Comparison of ENCODE assay signal across 8 cellular contexts in the genomic region with DNA sequence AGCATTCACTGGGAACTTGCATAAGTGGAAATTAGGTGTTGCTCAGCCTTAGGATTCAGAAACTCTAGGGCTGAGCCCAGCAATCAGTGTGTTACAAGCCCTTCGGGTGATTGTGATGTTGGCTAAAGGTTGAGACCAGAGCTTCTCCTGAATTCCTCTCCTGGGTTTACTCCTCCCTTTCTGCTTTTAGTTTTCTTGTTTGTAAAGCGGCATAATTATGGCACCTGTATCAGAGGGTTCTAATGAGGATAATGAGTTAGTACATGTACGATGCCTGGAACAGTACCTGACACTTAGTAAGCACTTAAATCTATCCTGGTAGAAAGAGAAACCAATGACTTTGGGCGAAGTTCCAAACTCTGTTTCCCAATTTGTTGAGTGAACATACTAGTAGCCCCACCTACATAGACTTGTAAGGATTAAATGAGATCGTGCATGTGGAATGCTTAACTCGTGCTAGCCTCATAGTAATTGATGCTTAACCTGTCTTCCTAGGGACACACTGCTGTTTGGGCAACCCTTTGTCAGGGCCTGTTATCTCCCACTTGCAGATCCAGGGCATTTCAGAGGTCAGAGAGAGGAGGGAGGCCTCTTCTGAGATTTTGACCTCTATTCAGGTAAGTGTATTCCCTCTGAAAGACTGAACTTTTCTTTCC. TPM values are rescaled to one million over a fixed set of nuclear protein-coding genes. Genes with fewer than 3 reads are reported as not detected.
DNase-seq lines count a peak whose midpoint lies in the region; ATAC-seq and TF ChIP-seq lines count a peak whose summit lies in the region.

No MANE protein-coding gene starts in this region.

- H3K27me3 Mint-ChIP-seq in T-helper 17 cell: no peaks in the 10 kb centered on the region

- H3K27ac Mint-ChIP-seq in T-helper 17 cell: peak overlapping the region; percentile 99
- H3K27ac Mint-ChIP-seq in stimulated activated effector memory CD8-positive, alpha-beta T cell treated with anti-CD3 and anti-CD28 coated beads, Interleukin-12 subunit alpha, Interleukin-12 subunit beta, amount 100 ng/mL, for 72 hours: peak overlapping the region; percentile 63

- H3K36me3 Mint-ChIP-seq in T-helper 17 cell (ENCODE audit: low read depth): peaks cover 6% of the 10 kb centered on the region
- peaks cover 45% of the 10 kb centered on the region for H3K36me3 Mint-ChIP-seq in stimulated activated effector memory CD8-positive, alpha-beta T cell treated with anti-CD3 and anti-CD28 coated beads, Interleukin-12 subunit alpha, Interleukin-12 subunit beta, amount 100 ng/mL, for 72 hours

- no peak overlapping the region for H3K4me3 ChIP-seq in fibroblast of mammary gland (ENCODE audit: control insufficient read depth, low read depth, low read length)

- H3K9me3 ChIP-seq in T-helper 17 cell (ENCODE audit: control insufficient read depth, low read length, poor library complexity, severe bottlenecking): no peaks in the 10 kb centered on the region

- ATAC-seq in T-helper 17 cell: no peak
- ATAC-seq in stimulated activated effector memory CD8-positive, alpha-beta T cell treated with anti-CD3 and anti-CD28 coated beads, Interleukin-12 subunit alpha, Interleukin-12 subunit beta, amount 100 ng/mL, for 72 hours: no peak

- peak overlapping the region; percentile 96 for H3K4me3 Mint-ChIP-seq in T-helper 17 cell
- H3K4me3 Mint-ChIP-seq in stimulated activated effector memory CD8-positive, alpha-beta T cell treated with anti-CD3 and anti-CD28 coated beads, Interleukin-12 subunit alpha, Interleukin-12 subunit beta, amount 100 ng/mL, for 72 hours: peak overlapping the region; percentile 93

- TF ChIP-seq CTCF in fibroblast of mammary gland (conservative IDR thresholded peaks at IDR 0.05; ENCODE audit: control insufficient read depth, insufficient read depth, low read depth, low read length): no peak

- no peaks in the 10 kb centered on the region for H3K9me3 Mint-ChIP-seq in stimulated activated effector memory CD8-positive, alpha-beta T cell treated with anti-CD3 and anti-CD28 coated beads, Interleukin-12 subunit alpha, Interleukin-12 subunit beta, amount 100 ng/mL, for 72 hours

- peaks cover 27% of the 10 kb centered on the region for H3K4me1 Mint-ChIP-seq in T-helper 17 cell
- H3K4me1 Mint-ChIP-seq in stimulated activated effector memory CD8-positive, alpha-beta T cell treated with anti-CD3 and anti-CD28 coated beads, Interleukin-12 subunit alpha, Interleukin-12 subunit beta, amount 100 ng/mL, for 72 hours: peaks cover 41% of the 10 kb centered on the region

- DNase-seq in NCI-H82 (lab: John Stamatoyannopoulos, UW) (peak; percentile 17), NCI-H82 treated with DMSO at 0.1 percent for 48 hours (lab: John Stamatoyannopoulos, UW; ENCODE audit: unreplicated experiment) (no peak), T-helper 17 cell (no peak), fibroblast of mammary gland (ENCODE audit: low read depth) (peak; percentile 50), iPS-NIHi7 (ENCODE audit: extremely low spot score) (no peak), COLO668 (lab: John Stamatoyannopoulos, UW; ENCODE audit: unreplicated experiment) (no peak)
- DNase-seq in stimulated activated effector memory CD8-positive, alpha-beta T cell treated with anti-CD3 and anti-CD28 coated beads, Interleukin-12 subunit alpha, Interleukin-12 subunit beta, amount 100 ng/mL, for 72 hours (ENCODE audit: low spot score in 2 of 2): no peak
- no peak for DNase-seq in NK-92 treated with Interleukin-12 subunit alpha and Interleukin-12 subunit beta, amount 100 ng/mL, for 24 hours (lab: John Stamatoyannopoulos, UW)

RNA-seq across cellular contexts. Expression of a gene that starts 0.9 kb away (rescaled TPM):
- 100 to 1,000 TPM; 341 to 361 TPM for total RNA-seq in T-helper 17 cell

Comparison
In these comparisons a context has a peak if more than half of its experiments do, and no peak if none do; other contexts are left out.
1. DNase-seq: peak in NCI-H82 (single experiment) and fibroblast of mammary gland (single experiment); none in NCI-H82 treated with DMSO at 0.1 percent for 48 hours (single experiment), T-helper 17 cell (0 of 3), stimulated activated effector memory CD8-positive, alpha-beta T cell treated with anti-CD3 and anti-CD28 coated beads, Interleukin-12 subunit alpha, Interleukin-12 subunit beta, amount 100 ng/mL, for 72 hours (0 of 2), iPS-NIHi7 (single experiment), NK-92 treated with Interleukin-12 subunit alpha and Interleukin-12 subunit beta, amount 100 ng/mL, for 24 hours (single experiment) and COLO668 (single experiment).